1 cellular context compared by ENCODE assay signal in genomic region chr12:106081606-106082005, GRCh38.
TF ChIP-seq lines count a peak whose summit lies in the region.

No MANE protein-coding gene starts in this region.

TF ChIP-seq in A549, 52 proteins besides CTCF, POLR2A, EP300 and RAD21 (continued from another document):
- TF ChIP-seq HOXB13 (CRISPR knock-in tag; IDR thresholded peaks at IDR 0.05; ENCODE audit: low read depth), result no peak
- TF ChIP-seq NR3C1 (IDR thresholded peaks at IDR 0.05), result no peak
- TF ChIP-seq MAFK (IDR thresholded peaks at IDR 0.05; ENCODE audit: partially characterized antibody), result no peak
- no peak for TF ChIP-seq TFCP2L1 (CRISPR knock-in tag; IDR thresholded peaks at IDR 0.05)
